In genomic region chr2:236352761-236353593, GRCh38 we compare ENCODE assay signal across 9 cellular contexts.
DNase-seq lines count a peak whose midpoint lies in the region; ATAC-seq and TF ChIP-seq lines count a peak whose summit lies in the region.
"Had no signal": no experiment of that assay in that cellular context is flagged by ENCODE, and none has a peak within 500 bp of the region (broad histone marks: within the 10 kb centered on the region; RNA-seq: fewer than 3 reads in every experiment).

No MANE protein-coding gene starts in this region.

- no peak overlapping the region for H4K91ac ChIP-seq in trophoblast cell (ENCODE audit: low read depth, low read length)

- no peak overlapping the region for H3K4me3 Mint-ChIP-seq in activated T-helper 17 cell treated with anti-CD3 and anti-CD28 coated beads, Interleukin-2, amount 50 U/mL, for 72 hours

- peaks cover 1% of the 10 kb centered on the region for H3K79me1 ChIP-seq in trophoblast cell (ENCODE audit: low read length)

- H3K4me1 Mint-ChIP-seq in activated T-helper 17 cell treated with anti-CD3 and anti-CD28 coated beads, Interleukin-2, amount 50 U/mL, for 72 hours, result peaks cover 6% of the 10 kb centered on the region

- H3K36me3 ChIP-seq in SU-DHL-6 (ENCODE audit: low read length) (no peaks in the 10 kb centered on the region), fibroblast of lung (ENCODE audit: control insufficient read depth, insufficient read depth, low read length) (no peaks in the 10 kb centered on the region), trophoblast cell (ENCODE audit: control insufficient read depth in 1 of 2, insufficient read depth in 2 of 2, low read length in 2 of 2) (peaks cover 0 to 2% of the 10 kb centered on the region in 2 experiments)
- H3K36me3 ChIP-seq: BLaER1 had no signal

- H2BK120ac ChIP-seq in trophoblast cell (ENCODE audit: insufficient read depth, low read length, poor library complexity), result no peak overlapping the region

- no peak overlapping the region for H2AK5ac ChIP-seq in trophoblast cell (ENCODE audit: low read length)

- H3K4ac ChIP-seq in trophoblast cell (ENCODE audit: low read depth, low read length), result no peak overlapping the region

- H4K12ac ChIP-seq in trophoblast cell (ENCODE audit: low read depth, low read length), result no peak overlapping the region

- H3K14ac ChIP-seq in trophoblast cell (ENCODE audit: low read length), result no peak overlapping the region

- H3K4me3 ChIP-seq in SU-DHL-6 (ENCODE audit: insufficient read depth, low read length, poor library complexity, severe bottlenecking) (no peak overlapping the region), fibroblast of lung (replicated peaks in 1 of 4; ENCODE audit: control extremely low read depth in 1 of 4, insufficient read depth in 1 of 4, low read depth in 3 of 4, low read length in 4 of 4) (no peak overlapping the region), trophoblast cell (ENCODE audit: low read depth, low read length) (no peak overlapping the region)
- H3K4me3 ChIP-seq: BLaER1 had no signal

- DNase-seq in DMS153 treated with DMSO at 0.1 percent for 48 hours (lab: John Stamatoyannopoulos, UW; ENCODE audit: unreplicated experiment), result peak; percentile 46
- no peak for DNase-seq in DMS153 (lab: John Stamatoyannopoulos, UW)
- DNase-seq in KBM-7, result peak; percentile 26
- DNase-seq in fibroblast of lung (ENCODE audit: low read depth in 2 of 2), result peak; percentile 4 to 49
- DNase-seq in trophoblast cell, result peak; percentile 21 to 70
- no peak for DNase-seq in ecto neural progenitor cell (ENCODE audit: low spot score)

- in situ Hi-C loops in KBM-7 (cut with MboI; ENCODE audit: low pct_unique_long_range_greater_than_20kb, low sequenced_read_pairs), result no loop called here

- H3K27me3 ChIP-seq in SU-DHL-6 (ENCODE audit: low read length) (no peaks in the 10 kb centered on the region), fibroblast of lung (ENCODE audit: control insufficient read depth, insufficient read depth, low read length) (no peaks in the 10 kb centered on the region), trophoblast cell (ENCODE audit: insufficient read depth, low read length) (no peaks in the 10 kb centered on the region)
- H3K27me3 ChIP-seq: BLaER1 had no signal

- H2AFZ ChIP-seq in SU-DHL-6 (ENCODE audit: low read depth, low read length, severe bottlenecking) (no peak overlapping the region), fibroblast of lung (ENCODE audit: low read length) (no peak overlapping the region), trophoblast cell (ENCODE audit: insufficient read depth, low read length, poor library complexity) (no peak overlapping the region)

- H3K4me2 ChIP-seq in SU-DHL-6 (ENCODE audit: low read depth, low read length, poor library complexity, severe bottlenecking) (no peak overlapping the region), fibroblast of lung (ENCODE audit: extremely low read depth, insufficient read depth, low read length) (no peak overlapping the region), trophoblast cell (ENCODE audit: low read length) (no peak overlapping the region)
- H3K4me2 ChIP-seq: BLaER1 had no signal

- no peak overlapping the region for H3K27ac Mint-ChIP-seq in activated T-helper 17 cell treated with anti-CD3 and anti-CD28 coated beads, Interleukin-2, amount 50 U/mL, for 72 hours

- no peak overlapping the region for H4K8ac ChIP-seq in trophoblast cell (ENCODE audit: low read depth, low read length)

- no peaks in the 10 kb centered on the region for H3K9me3 ChIP-seq in SU-DHL-6 (ENCODE audit: insufficient read depth, low read length)
- no peaks in the 10 kb centered on the region for H3K9me3 ChIP-seq in fibroblast of lung (ENCODE audit: control insufficient read depth, insufficient read depth, low read depth, low read length)
- peaks cover 1% of the 10 kb centered on the region for H3K9me3 ChIP-seq in trophoblast cell (ENCODE audit: insufficient read depth, low read depth, low read length)
- H3K9me3 ChIP-seq: BLaER1 had no signal

- no CpG with 5 or more reads among the region's 14 CpGs for WGBS in trophoblast cell (ENCODE audit: extremely low coverage, insufficient coverage, insufficient read length)

- no peak for ATAC-seq in activated T-helper 17 cell treated with anti-CD3 and anti-CD28 coated beads, Interleukin-2, amount 50 U/mL, for 72 hours (replicated peaks)

- no peak overlapping the region for H3K27ac ChIP-seq in SU-DHL-6 (ENCODE audit: low read depth, low read length)
- H3K27ac ChIP-seq in fibroblast of lung (ENCODE audit: insufficient read depth, low read length), result no peak overlapping the region
- H3K27ac ChIP-seq in trophoblast cell (ENCODE audit: low read depth, low read length), result no peak overlapping the region
- H3K27ac ChIP-seq: BLaER1 had no signal

- TF ChIP-seq CTCF in SU-DHL-6 (IDR thresholded peaks at IDR 0.05; ENCODE audit: insufficient read depth, low read length, poor library complexity, severe bottlenecking) (peak; percentile 64), fibroblast of lung (conservative IDR thresholded peaks at IDR 0.05 in 1 of 2, IDR thresholded peaks at IDR 0.05 in 1 of 2; ENCODE audit: low read depth in 1 of 2, low read length in 2 of 2) (peak; percentile 85 to 88)

- H4K20me1 ChIP-seq in SU-DHL-6 (ENCODE audit: low read depth, low read length), result no peaks in the 10 kb centered on the region
- no peaks in the 10 kb centered on the region for H4K20me1 ChIP-seq in fibroblast of lung (ENCODE audit: control insufficient read depth, extremely low read depth, insufficient read depth, low read length)
- H4K20me1 ChIP-seq: BLaER1 had no signal

- H3K4me1 ChIP-seq in fibroblast of lung (ENCODE audit: control insufficient read depth, extremely low read depth, insufficient read depth, low read length), result no peaks in the 10 kb centered on the region
- H3K4me1 ChIP-seq in trophoblast cell (ENCODE audit: control insufficient read depth in 1 of 2, insufficient read depth in 2 of 2, low read length in 2 of 2), result no peaks in the 10 kb centered on the region
- H3K4me1 ChIP-seq: BLaER1 had no signal

- no peaks in the 10 kb centered on the region for H3K9me3 Mint-ChIP-seq in activated T-helper 17 cell treated with anti-CD3 and anti-CD28 coated beads, Interleukin-2, amount 50 U/mL, for 72 hours

- no peak overlapping the region for H3K18ac ChIP-seq in trophoblast cell (ENCODE audit: low read length)

- H3K27me3 Mint-ChIP-seq in activated T-helper 17 cell treated with anti-CD3 and anti-CD28 coated beads, Interleukin-2, amount 50 U/mL, for 72 hours, result peaks cover 11% of the 10 kb centered on the region

- no peak overlapping the region for H2BK12ac ChIP-seq in trophoblast cell (ENCODE audit: low read length)

- no peaks in the 10 kb centered on the region for H3F3A ChIP-seq in SU-DHL-6 (ENCODE audit: insufficient read depth)

- no peaks in the 10 kb centered on the region for H3K79me2 ChIP-seq in SU-DHL-6 (ENCODE audit: insufficient read depth, low read length)
- H3K79me2 ChIP-seq in fibroblast of lung (ENCODE audit: control insufficient read depth, insufficient read depth, low read length), result no peaks in the 10 kb centered on the region
- no peaks in the 10 kb centered on the region for H3K79me2 ChIP-seq in trophoblast cell (ENCODE audit: control insufficient read depth, insufficient read depth, low read length, poor library complexity)

- H3K9ac ChIP-seq in SU-DHL-6 (ENCODE audit: low read length) (no peak overlapping the region), fibroblast of lung (ENCODE audit: insufficient read depth, low read length) (no peak overlapping the region), trophoblast cell (ENCODE audit: low read length) (no peak overlapping the region)
- H3K9ac ChIP-seq: BLaER1 had no signal

- no peak overlapping the region for H3K23ac ChIP-seq in trophoblast cell (ENCODE audit: low read length)

- H3K36me3 Mint-ChIP-seq in activated T-helper 17 cell treated with anti-CD3 and anti-CD28 coated beads, Interleukin-2, amount 50 U/mL, for 72 hours (ENCODE audit: low read depth), result no peaks in the 10 kb centered on the region

- no peaks in the 10 kb centered on the region for H3K9me2 ChIP-seq in SU-DHL-6 (replicated peaks; ENCODE audit: insufficient read depth, low read length)

- H2BK5ac ChIP-seq in trophoblast cell (ENCODE audit: low read depth, low read length, poor library complexity), result no peak overlapping the region

Comparison
In these comparisons a context has a peak if more than half of its experiments do, and no peak if none do; other contexts are left out.
1. DNase-seq: peak in DMS153 treated with DMSO at 0.1 percent for 48 hours (single experiment), KBM-7 (single experiment), fibroblast of lung (2 of 2) and trophoblast cell (2 of 2); none in DMS153 (single experiment) and ecto neural progenitor cell (single experiment).